28 cellular contexts compared by ENCODE assay signal in the genomic region with DNA sequence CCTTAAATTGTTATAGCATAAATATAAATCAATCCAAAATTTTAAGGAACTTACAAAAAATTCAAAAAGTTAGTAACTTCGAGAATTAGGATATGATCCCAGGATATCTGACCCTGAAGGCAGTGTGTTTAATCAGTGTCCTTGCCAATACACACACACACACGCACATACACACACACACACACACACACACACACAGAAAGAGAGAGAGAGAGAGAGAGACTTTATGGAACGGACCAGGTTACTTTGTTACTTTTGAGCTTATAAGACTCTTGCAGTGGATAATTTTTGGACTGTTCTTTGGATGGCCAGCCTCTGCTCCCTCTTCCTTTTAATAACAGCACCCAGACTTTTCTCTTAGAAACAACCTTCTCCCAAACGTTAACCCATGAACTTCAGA.
"Had no signal": no experiment of that assay in that cellular context is flagged by ENCODE, and none has a peak within 500 bp of the region (broad histone marks: within the 10 kb centered on the region; RNA-seq: fewer than 3 reads in every experiment).

No MANE protein-coding gene starts in this region.

- H3K4me2 ChIP-seq: neural progenitor cell had no signal

- H3K4me3 ChIP-seq: neural progenitor cell, ovary, psoas muscle, right lobe of liver, sigmoid colon, stomach, thoracic aorta, thyroid gland, transverse colon, upper lobe of right lung, uterus had no signal

- FAIRE-seq: small intestine had no signal

- H3K4me1 ChIP-seq: parathyroid adenoma, right lobe of liver, sigmoid colon, stomach, thyroid gland, transverse colon, upper lobe of right lung, uterus had no signal

- H3K79me2 ChIP-seq: parathyroid adenoma had no signal

- H2AFZ ChIP-seq: neural progenitor cell, parathyroid adenoma had no signal

- DNase-seq: naive thymus-derived CD8-positive, alpha-beta T cell; occipital lobe; ovary; posterior cingulate gyrus; psoas muscle; right cardiac atrium; right lobe of liver; sigmoid colon; small intestine; stimulated activated CD4-positive, alpha-beta T cell treated with anti-CD3 and anti-CD28 coated beads, Interleukin-15, amount 100 ng/mL, for 24 hours; stimulated activated CD4-positive, alpha-beta T cell treated with anti-CD3 and anti-CD28 coated beads, Interleukin-2, amount 100 ng/mL, for 24 hours; stimulated activated CD4-positive, alpha-beta T cell treated with anti-CD3 and anti-CD28 coated beads, Interleukin-2, amount 100 ng/mL, for 48 hours; stimulated activated CD4-positive, alpha-beta T cell treated with anti-CD3 and anti-CD28 coated beads, Interleukin-4, amount 100 ng/mL, for 24 hours; stimulated activated naive B cell treated with anti-CD40 and anti-IgM and Interleukin-4, amounts not matched to agents 10 μg/mL and 1 μg/mL and 100 μg/mL, for 72 hours; stimulated activated naive CD4-positive, alpha-beta T cell treated with Interleukin-2 at 50 U/mL for 16 hours; stomach; thyroid gland; transverse colon; upper lobe of right lung; uterus had no signal

- H3K9me3 ChIP-seq: ovary, psoas muscle, right lobe of liver, sigmoid colon, stomach, thoracic aorta, thyroid gland, transverse colon, upper lobe of right lung, uterus had no signal

- H3K36me3 Mint-ChIP-seq: naive thymus-derived CD8-positive, alpha-beta T cell; natural killer cell treated with Interleukin-12 subunit alpha and Interleukin-12 subunit beta and Interleukin-15 and Interleukin-18, amount 100 ng/mL, for 72 hours; neural progenitor cell; stimulated activated effector memory CD8-positive, alpha-beta T cell treated with anti-CD3 and anti-CD28 coated beads, Interleukin-12 subunit alpha, Interleukin-12 subunit beta, amount 100 ng/mL, for 72 hours; stimulated activated naive B cell treated with anti-CD40 and anti-IgM and Interleukin-4, amounts not matched to agents 10 μg/mL and 1 μg/mL and 100 μg/mL, for 72 hours; type B pancreatic cell had no signal

- H3K4me1 Mint-ChIP-seq: naive thymus-derived CD8-positive, alpha-beta T cell; stimulated activated effector memory CD8-positive, alpha-beta T cell treated with anti-CD3 and anti-CD28 coated beads, Interleukin-12 subunit alpha, Interleukin-12 subunit beta, amount 100 ng/mL, for 72 hours; stimulated activated naive B cell treated with anti-CD40 and anti-IgM and Interleukin-4, amounts not matched to agents 10 μg/mL and 1 μg/mL and 100 μg/mL, for 72 hours had no signal

- H3K27ac ChIP-seq: neural progenitor cell, ovary, parathyroid adenoma, right lobe of liver, sigmoid colon, stomach, thyroid gland, transverse colon, upper lobe of right lung, uterus had no signal

- H3K36me3 ChIP-seq: neural progenitor cell, ovary, right lobe of liver, sigmoid colon, stomach, thoracic aorta, thyroid gland, transverse colon, upper lobe of right lung, uterus had no signal

- H3K4me3 Mint-ChIP-seq: naive thymus-derived CD8-positive, alpha-beta T cell; natural killer cell treated with Interleukin-12 subunit alpha and Interleukin-12 subunit beta and Interleukin-15 and Interleukin-18, amount 100 ng/mL, for 72 hours; neural progenitor cell; stimulated activated effector memory CD8-positive, alpha-beta T cell treated with anti-CD3 and anti-CD28 coated beads, Interleukin-12 subunit alpha, Interleukin-12 subunit beta, amount 100 ng/mL, for 72 hours; stimulated activated naive B cell treated with anti-CD40 and anti-IgM and Interleukin-4, amounts not matched to agents 10 μg/mL and 1 μg/mL and 100 μg/mL, for 72 hours; stimulated activated naive CD8-positive, alpha-beta T cell treated with anti-CD3 and anti-CD28 coated beads, Interleukin-15, Interleukin-2, amounts not matched to agents 100 ng/mL and 50 ng/mL, for 24 hours; type B pancreatic cell had no signal

- H3K27me3 ChIP-seq: neural progenitor cell, ovary, right lobe of liver, sigmoid colon, stomach, thyroid gland, transverse colon, upper lobe of right lung, uterus had no signal

- H3K27ac Mint-ChIP-seq: naive thymus-derived CD8-positive, alpha-beta T cell; natural killer cell treated with Interleukin-12 subunit alpha and Interleukin-12 subunit beta and Interleukin-15 and Interleukin-18, amount 100 ng/mL, for 72 hours; neural progenitor cell; progenitor cell of endocrine pancreas; stimulated activated effector memory CD8-positive, alpha-beta T cell treated with anti-CD3 and anti-CD28 coated beads, Interleukin-12 subunit alpha, Interleukin-12 subunit beta, amount 100 ng/mL, for 72 hours; stimulated activated naive B cell treated with anti-CD40 and anti-IgM and Interleukin-4, amounts not matched to agents 10 μg/mL and 1 μg/mL and 100 μg/mL, for 72 hours; stimulated activated naive CD8-positive, alpha-beta T cell treated with anti-CD3 and anti-CD28 coated beads, Interleukin-15, Interleukin-2, amounts not matched to agents 100 ng/mL and 50 ng/mL, for 24 hours; type B pancreatic cell had no signal

- H3K27me3 Mint-ChIP-seq: natural killer cell treated with Interleukin-12 subunit alpha and Interleukin-12 subunit beta and Interleukin-15 and Interleukin-18, amount 100 ng/mL, for 72 hours; progenitor cell of endocrine pancreas; stimulated activated naive B cell treated with anti-CD40 and anti-IgM and Interleukin-4, amounts not matched to agents 10 μg/mL and 1 μg/mL and 100 μg/mL, for 72 hours; stimulated activated naive CD8-positive, alpha-beta T cell treated with anti-CD3 and anti-CD28 coated beads, Interleukin-15, Interleukin-2, amounts not matched to agents 100 ng/mL and 50 ng/mL, for 24 hours; type B pancreatic cell had no signal

- H3K9ac ChIP-seq: neural progenitor cell, parathyroid adenoma had no signal
